In the genomic region with DNA sequence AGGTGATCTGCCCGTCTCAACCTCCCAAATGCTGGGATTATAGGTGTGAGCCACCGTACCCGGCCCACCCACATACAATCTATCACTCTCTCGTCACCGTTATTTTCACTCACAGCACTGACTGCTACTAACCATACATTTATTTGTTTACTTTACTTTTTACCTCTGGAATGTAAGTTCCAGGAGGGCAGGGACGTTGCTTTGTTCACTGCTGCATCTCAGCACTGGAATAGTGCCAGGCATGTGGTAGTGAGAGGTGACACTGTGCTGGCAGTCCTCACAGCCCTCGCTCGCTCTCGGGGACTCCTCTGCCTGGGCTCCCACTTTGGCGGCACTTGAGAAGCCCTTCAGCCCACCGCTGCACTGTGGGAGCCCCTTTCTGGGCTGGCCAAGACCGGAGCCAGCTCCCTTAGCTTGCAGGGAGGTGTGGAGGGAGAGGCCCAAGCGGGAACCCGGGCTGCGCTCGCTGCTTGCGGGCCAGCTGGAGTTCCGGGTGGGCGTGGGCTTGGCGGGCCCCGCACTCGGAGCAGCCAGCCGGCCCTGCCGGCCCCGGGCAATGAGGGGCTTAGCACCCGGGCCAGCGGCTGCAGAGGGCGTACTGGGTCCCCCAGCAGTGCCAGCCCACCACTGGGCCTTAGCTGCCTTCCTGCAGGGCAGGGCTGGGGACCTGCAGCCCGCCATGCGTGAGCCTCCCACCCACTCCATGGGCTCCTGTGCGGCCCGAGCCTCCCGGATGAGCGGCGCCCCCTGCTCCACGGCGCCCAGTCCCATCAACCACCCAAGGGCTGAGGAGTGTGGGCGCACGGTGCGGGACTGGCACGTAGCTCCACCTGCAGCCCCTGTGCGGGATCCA, we compare ENCODE assay signal across 2 cellular contexts. TPM values are rescaled to one million over a fixed set of nuclear protein-coding genes. Genes with fewer than 3 reads are reported as not detected.
"Had no signal": no experiment of that assay in that cellular context is flagged by ENCODE, and none has a peak within 500 bp of the region (broad histone marks: within the 10 kb centered on the region; RNA-seq: fewer than 3 reads in every experiment).

No MANE protein-coding gene starts in this region.

RNA-seq across cellular contexts. Expression of a gene that starts 5.0 kb away (rescaled TPM):
- total RNA-seq: T-helper 1 cell treated with Interleukin-12 subunit alpha and Interleukin-12 subunit beta and Interleukin-4 antibody, amounts not matched to agents 30 ng/mL and 1 ng/mL, for 36 hours had no signal

RNA-seq across cellular contexts. Expression of a gene that starts 20.8 kb away (rescaled TPM):
- total RNA-seq: activated B cell treated with CpG ODN at 0.5 μM for 24 hours had no signal
